In the genomic region with DNA sequence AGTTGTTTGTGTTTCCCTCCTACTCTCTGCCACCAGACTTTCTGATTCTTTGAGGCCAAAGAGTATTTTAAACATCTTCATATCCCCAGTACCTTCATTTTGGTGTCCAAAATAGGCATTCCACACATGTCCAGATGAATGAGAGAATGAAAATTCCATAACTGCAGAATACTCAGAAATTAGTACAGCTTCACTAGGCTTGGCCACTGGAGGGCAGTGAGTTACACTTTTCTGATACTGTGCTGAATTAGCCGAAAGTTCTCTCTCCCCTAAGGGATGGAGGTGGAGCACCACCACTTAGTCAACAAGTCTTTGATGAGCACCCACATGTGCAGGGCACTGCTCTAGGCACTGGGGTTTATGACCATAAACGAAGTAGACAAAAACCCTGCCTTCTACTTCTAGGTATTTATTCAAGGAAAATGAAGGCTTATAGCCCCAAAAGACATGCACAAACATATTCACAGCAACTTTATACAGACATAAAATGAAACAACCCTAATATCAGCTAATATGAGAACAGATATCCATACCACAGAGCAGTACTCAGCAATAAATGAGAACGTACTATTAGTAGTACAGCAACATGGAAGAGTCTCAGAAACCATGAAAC, we compare ENCODE assay signal across 8 cellular contexts. TPM values are rescaled to one million over a fixed set of nuclear protein-coding genes. Genes with fewer than 3 reads are reported as not detected.
DNase-seq lines count a peak whose midpoint lies in the region; ATAC-seq and TF ChIP-seq lines count a peak whose summit lies in the region.

No MANE protein-coding gene starts in this region.

- intact Hi-C loops in esophagus muscularis mucosa (cut with DNase I), result no loop called here

- H3K4me2 ChIP-seq in parathyroid adenoma (ENCODE audit: low read length), result no peak overlapping the region

- H2AFZ ChIP-seq in parathyroid adenoma, result no peak overlapping the region

- H3K27ac ChIP-seq in RWPE2 (ENCODE audit: poor library complexity, severe bottlenecking) (no peak overlapping the region), esophagus muscularis mucosa (replicated peaks in 1 of 4) (no peak overlapping the region), parathyroid adenoma (no peak overlapping the region), tibial nerve (no peak overlapping the region)

- 59% methylated on average over 3 of the region's 3 CpGs for WGBS in esophagus muscularis mucosa
- WGBS in tibial nerve, 2 donors, result 45 to 61% methylated on average over 3 of the region's 3 CpGs

- no peaks in the 10 kb centered on the region for H3K27me3 ChIP-seq in BJ (ENCODE audit: control insufficient read depth, insufficient read depth, low read length)
- no peaks in the 10 kb centered on the region for H3K27me3 ChIP-seq in RWPE2 (ENCODE audit: insufficient read depth, poor library complexity, severe bottlenecking)
- no peaks in the 10 kb centered on the region for H3K27me3 ChIP-seq in esophagus muscularis mucosa
- no peaks in the 10 kb centered on the region for H3K27me3 ChIP-seq in parathyroid adenoma (ENCODE audit: control insufficient read depth, insufficient read depth, low read length)
- no peaks in the 10 kb centered on the region for H3K27me3 ChIP-seq in tibial nerve

- no peak for TF ChIP-seq EP300 in esophagus muscularis mucosa (IDR thresholded peaks at IDR 0.05)
- TF ChIP-seq EP300 in tibial nerve (IDR thresholded peaks at IDR 0.05), result no peak

- POLR2A ChIA-PET in BJ (lab: Charles Lee), result no interaction called here

- DNase-seq in BJ (ENCODE audit: low read depth) (no peak), RWPE2 (ENCODE audit: low spot score) (no peak), esophagus muscularis mucosa (ENCODE audit: extremely low spot score) (no peak), tibial nerve (ENCODE audit: low spot score in 2 of 2) (no peak), activated gamma-delta T cell (lab: John Stamatoyannopoulos, UW) (no peak)

- TF ChIP-seq CTCF in BJ (IDR thresholded peaks at IDR 0.05; ENCODE audit: insufficient read depth, low read depth, low read length), result peak; percentile 76
- TF ChIP-seq CTCF in RWPE2 (IDR thresholded peaks at IDR 0.05; ENCODE audit: poor library complexity, severe bottlenecking), result peak; percentile 70
- TF ChIP-seq CTCF in esophagus muscularis mucosa (IDR thresholded peaks at IDR 0.05), result peak in 2 of 3 experiments; percentile 28 to 50
- TF ChIP-seq CTCF in parathyroid adenoma (IDR thresholded peaks at IDR 0.05), result peak; percentile 41
- peak in 2 of 5 experiments; percentile 25 to 38 for TF ChIP-seq CTCF in tibial nerve (IDR thresholded peaks at IDR 0.05)

- CTCF ChIA-PET in BJ (lab: Yijun Ruan, JAX), result interaction anchor here (0.9 to 2.9 kb wide), 10 partner anchors 9 to 388 kb away, joined by 3 to 18 read pairs (median 4); no protein-coding TSS in a partner anchor

- H3K36me3 ChIP-seq in BJ (ENCODE audit: control insufficient read depth, insufficient read depth, low read length), result 0 out of 2 replicates have a peak, but pooled peaks cover 3% of the 10 kb centered on the region
- peaks cover 19% of the 10 kb centered on the region for H3K36me3 ChIP-seq in RWPE2 (ENCODE audit: low read depth)
- H3K36me3 ChIP-seq in esophagus muscularis mucosa, result peaks cover 17 to 49% (median 34%) of the 10 kb centered on the region in 4 donors
- no peaks in the 10 kb centered on the region for H3K36me3 ChIP-seq in parathyroid adenoma (ENCODE audit: control insufficient read depth, insufficient read depth, low read length)
- peaks cover 0 to 50% (median 0%) of the 10 kb centered on the region in 3 donors for H3K36me3 ChIP-seq in tibial nerve

- no peaks in the 10 kb centered on the region for H3K9me3 ChIP-seq in RWPE2 (ENCODE audit: severe bottlenecking)
- no peaks in the 10 kb centered on the region for H3K9me3 ChIP-seq in esophagus muscularis mucosa
- H3K9me3 ChIP-seq in parathyroid adenoma (ENCODE audit: control insufficient read depth, low read length), result no peaks in the 10 kb centered on the region
- no peaks in the 10 kb centered on the region for H3K9me3 ChIP-seq in tibial nerve

- TF ChIP-seq POLR2A in esophagus muscularis mucosa (IDR thresholded peaks at IDR 0.05; ENCODE audit: low read depth) (no peak), tibial nerve (IDR thresholded peaks at IDR 0.05) (no peak)

- H3K4me1 ChIP-seq in RWPE2 (ENCODE audit: insufficient read depth, poor library complexity, severe bottlenecking) (peaks cover 8% of the 10 kb centered on the region), esophagus muscularis mucosa (peaks cover 13 to 16% (median 15%) of the 10 kb centered on the region in 4 donors), parathyroid adenoma (peaks cover 6% of the 10 kb centered on the region), tibial nerve (peaks cover 0 to 8% (median 0%) of the 10 kb centered on the region in 4 donors)

- no peak overlapping the region for H3K9ac ChIP-seq in parathyroid adenoma

- no peaks in the 10 kb centered on the region for H3K79me2 ChIP-seq in parathyroid adenoma

- no peak overlapping the region for H3K4me3 ChIP-seq in BJ (ENCODE audit: low read depth, low read length)
- no peak overlapping the region for H3K4me3 ChIP-seq in RWPE2 (ENCODE audit: severe bottlenecking)
- no peak overlapping the region for H3K4me3 ChIP-seq in esophagus muscularis mucosa
- H3K4me3 ChIP-seq in parathyroid adenoma (ENCODE audit: low read depth, low read length), result no peak overlapping the region
- H3K4me3 ChIP-seq in tibial nerve, result no peak overlapping the region

- ATAC-seq in GM18868 (IDR thresholded peaks at IDR 0.05; ENCODE audit: unreplicated experiment) (peak; percentile 50), RWPE2 (ENCODE audit: low read depth) (peak; percentile 75), GM19395 (IDR thresholded peaks at IDR 0.05; ENCODE audit: unreplicated experiment) (no peak)

RNA-seq across cellular contexts. Expression of a gene that starts 46.1 kb away (rescaled TPM):
- polyA plus RNA-seq in BJ (2011; rRNA removed), result 2.3 and 3.1 TPM in 2 replicates
- polyA minus RNA-seq in BJ (2011; rRNA and poly(A)+ RNA removed), result 1.5 and 2.4 TPM in 2 replicates
- total RNA-seq in esophagus muscularis mucosa, result under 1 TPM in 3 of 4 donors, not detected in 1; 0.26 to 0.99 (median 0.57) TPM
- 1 to 10 TPM in 1 of 4 donors, under 1 TPM in 1, not detected in 2; 0.39 to 1.2 TPM for total RNA-seq in tibial nerve

RNA-seq across cellular contexts. Expression of a gene that starts 46.4 kb away (rescaled TPM):
- 4.4 and 5.5 TPM in 2 replicates for polyA plus RNA-seq in BJ (2011; rRNA removed)
- polyA minus RNA-seq in BJ (2011; rRNA and poly(A)+ RNA removed), result 3.9 and 4.1 TPM in 2 replicates
- total RNA-seq in esophagus muscularis mucosa (10 to 100 TPM in 1 of 4 donors, 1 to 10 TPM in 3; 7.3 to 10.2 (median 8.6) TPM), tibial nerve (1 to 10 TPM; 5.1 to 9.4 (median 7.7) TPM)

RNA-seq across cellular contexts. Expression of a gene that starts 49.8 kb away (rescaled TPM):
- 13.3 and 18.3 TPM in 2 replicates for polyA plus RNA-seq in BJ (2011; rRNA removed)
- 5.1 and 7.6 TPM in 2 replicates for polyA minus RNA-seq in BJ (2011; rRNA and poly(A)+ RNA removed)
- total RNA-seq in esophagus muscularis mucosa (10 to 100 TPM; 14.7 to 19.9 (median 18.3) TPM), tibial nerve (10 to 100 TPM in 3 of 4 donors, 1 to 10 TPM in 1; 9.2 to 12.9 (median 12.7) TPM)
